Comparison of ENCODE assay signal across 8 cellular contexts in the genomic region with DNA sequence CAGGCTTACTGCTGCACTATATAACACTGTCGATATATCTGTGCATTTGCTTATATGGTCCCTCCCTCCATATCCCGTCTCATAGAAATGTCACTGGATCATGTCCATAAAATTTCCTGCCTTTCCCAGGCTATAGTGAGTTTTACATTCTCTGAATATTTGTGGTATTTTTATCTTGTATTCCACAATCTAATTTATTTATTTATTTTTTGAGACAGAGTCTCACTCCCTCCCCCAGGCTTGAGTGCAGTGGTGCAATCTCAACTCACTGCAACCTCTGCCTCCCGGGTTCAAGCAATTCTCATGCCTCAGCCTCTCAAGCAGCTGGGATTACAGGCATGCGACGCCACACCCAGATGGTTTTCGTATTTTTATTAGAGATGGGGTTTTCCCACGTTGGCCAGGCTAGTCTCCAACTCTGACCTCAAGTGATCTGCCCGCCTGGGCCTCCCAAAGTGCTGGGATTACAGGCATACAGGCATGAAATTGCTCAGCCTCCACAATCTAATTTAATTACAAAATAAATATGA. TPM values are rescaled to one million over a fixed set of nuclear protein-coding genes. Genes with fewer than 3 reads are reported as not detected.
DNase-seq lines count a peak whose midpoint lies in the region; ATAC-seq and TF ChIP-seq lines count a peak whose summit lies in the region.

No MANE protein-coding gene starts in this region.

- no peak for TF ChIP-seq EP300 in transverse colon (IDR thresholded peaks at IDR 0.05; ENCODE audit: low read depth)

- WGBS in transverse colon (ENCODE audit: low coverage in 1 of 2), 2 donors, result 29 to 40% methylated on average over 1 to 8 of the region's 8 CpGs

- H3K4me3 ChIP-seq in astrocyte of the spinal cord (ENCODE audit: low read depth, low read length) (no peak overlapping the region), kidney epithelial cell (ENCODE audit: low read depth, low read length) (no peak overlapping the region), transverse colon (peak overlapping the region in 2 of 4 donors; percentile 3 to 22)

- H3K4me1 ChIP-seq in transverse colon, result peaks cover 11 to 21% (median 13%) of the 10 kb centered on the region in 4 donors

- peak overlapping the region; percentile 25 to 64 (median 59) for H3K27ac ChIP-seq in transverse colon

- H3K27me3 ChIP-seq in kidney epithelial cell (ENCODE audit: control insufficient read depth, insufficient read depth, low read length) (no peaks in the 10 kb centered on the region), transverse colon (no peaks in the 10 kb centered on the region)

- TF ChIP-seq CTCF in astrocyte of the spinal cord (IDR thresholded peaks at IDR 0.05; ENCODE audit: low read depth, low read length) (no peak), kidney epithelial cell (IDR thresholded peaks at IDR 0.05; ENCODE audit: insufficient read depth, low read length, poor library complexity, severe bottlenecking) (no peak), transverse colon (IDR thresholded peaks at IDR 0.05) (no peak)

- H3K9me3 ChIP-seq in transverse colon, result peaks cover 0 to 5% of the 10 kb centered on the region in 2 donors

- intact Hi-C loops in transverse colon (cut with DNase I; ENCODE audit: low total_unique reads), result no loop called here

- peak; percentile 16 for DNase-seq in HT-29 (ENCODE audit: low spot score)
- peak; percentile 90 for DNase-seq in astrocyte of the spinal cord (ENCODE audit: low read depth, low spot score)
- peak; percentile 77 for DNase-seq in kidney epithelial cell (ENCODE audit: low read depth)
- peak; percentile 28 for DNase-seq in transverse colon
- DNase-seq in activated gamma-delta T cell (lab: John Stamatoyannopoulos, UW), result no peak

- ATAC-seq in GM18498 (IDR thresholded peaks at IDR 0.05; ENCODE audit: unreplicated experiment) (no peak), GM18511 (IDR thresholded peaks at IDR 0.05; ENCODE audit: unreplicated experiment) (no peak), GM18502 (IDR thresholded peaks at IDR 0.05; ENCODE audit: poor library complexity, unreplicated experiment) (no peak)

- in situ Hi-C loops in astrocyte of the spinal cord (cut with HindIII; ENCODE audit: low sequenced_read_pairs) (no loop called here), transverse colon (cut with MboI; ENCODE audit: low pct_ligation_motif_present in 1 of 4, low pct_unique_long_range_greater_than_20kb in 1 of 4, low sequenced_read_pairs in 3 of 4) (no loop called here)

- H3K36me3 ChIP-seq in kidney epithelial cell (ENCODE audit: control insufficient read depth, insufficient read depth, low read length) (no peaks in the 10 kb centered on the region), transverse colon (peaks cover 0 to 12% (median 5%) of the 10 kb centered on the region in 4 donors)

- no peak for TF ChIP-seq POLR2A in transverse colon (IDR thresholded peaks at IDR 0.05)

RNA-seq across cellular contexts. Expression of a gene that starts 12.9 kb away (rescaled TPM):
- 18.0 and 21.7 TPM in 2 replicates for total RNA-seq in HT-29 (2014; rRNA removed; shearing (Covaris generic))
- total RNA-seq in kidney epithelial cell (27.0 and 30.2 TPM in 2 replicates), transverse colon (10 to 100 TPM in 3 of 4 donors, 1 to 10 TPM in 1; 2.2 to 18.3 (median 14.7) TPM)
